ENCODE assay signal across 8 cellular contexts in the genomic region with DNA sequence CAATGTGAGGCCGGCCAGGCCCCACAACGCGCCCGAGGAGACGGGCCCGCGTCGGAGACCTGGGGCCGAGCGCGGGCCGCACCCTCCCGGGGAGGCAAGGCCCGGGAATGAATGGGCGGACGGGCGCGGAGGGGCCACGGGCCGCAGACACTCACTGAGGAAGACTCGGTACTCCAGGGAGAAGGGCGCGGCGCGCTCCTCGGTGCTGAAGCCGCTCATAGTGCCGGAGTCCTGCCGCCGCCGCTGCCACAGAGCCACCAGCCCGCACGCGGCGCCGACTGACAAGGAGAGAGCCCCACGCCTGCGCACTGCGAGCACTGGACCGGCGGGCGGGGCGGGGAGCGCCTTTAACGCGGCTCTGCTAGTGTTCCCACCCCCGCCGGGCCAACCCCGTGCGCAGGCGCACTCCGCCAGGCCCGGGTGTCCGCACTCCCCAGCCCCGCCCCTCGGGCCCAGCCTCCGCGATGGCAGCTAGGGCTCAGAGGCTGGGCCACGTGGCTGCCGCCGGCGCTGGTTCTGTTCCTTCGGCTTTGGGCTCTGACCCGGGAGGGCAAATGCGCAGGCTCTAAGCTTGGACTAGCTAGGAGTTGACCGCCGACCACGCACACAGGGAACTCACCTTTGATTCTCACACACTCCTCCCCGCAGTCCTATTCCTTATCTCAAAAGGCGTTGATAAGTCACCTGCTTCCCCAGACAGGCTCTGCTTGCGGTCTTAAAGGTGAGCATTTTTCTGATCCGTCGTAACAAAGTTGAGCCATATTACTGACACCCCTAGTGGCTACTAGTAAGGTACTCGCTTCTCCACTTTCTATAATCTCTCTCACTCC. TPM values are rescaled to one million over a fixed set of nuclear protein-coding genes. Genes with fewer than 3 reads are reported as not detected.
DNase-seq lines count a peak whose midpoint lies in the region; ATAC-seq and TF ChIP-seq lines count a peak whose summit lies in the region.

A gene (minus strand): TSS at position 321 of the 830 bp plus-strand sequence. CDS start 102 bp downstream, at position 219.

- peaks cover 11% of the 10 kb centered on the region for H3K9me3 ChIP-seq in BLaER1

- peaks cover 29% of the 10 kb centered on the region for H3K4me1 Mint-ChIP-seq in activated CD4-positive, alpha-beta T cell treated with anti-CD3 and anti-CD28 coated beads, Interleukin-2, amount 10 ng/mL, durations not matched to agents 24 days and 14 days

- peak; percentile 84 for ATAC-seq in HG03460 (IDR thresholded peaks at IDR 0.05; ENCODE audit: unreplicated experiment)

- peaks cover 44% of the 10 kb centered on the region for H4K20me1 ChIP-seq in BLaER1

- H3K9ac ChIP-seq in BLaER1, result peak within 1 kb of the TSS; percentile 93

- peaks cover 30% of the 10 kb centered on the region for H3K36me3 Mint-ChIP-seq in activated CD4-positive, alpha-beta T cell treated with anti-CD3 and anti-CD28 coated beads, Interleukin-2, amount 10 ng/mL, durations not matched to agents 24 days and 14 days (ENCODE audit: low read depth)

- H3K4me3 ChIP-seq in BLaER1, result peak within 1 kb of the TSS; percentile 88
- peak within 1 kb of the TSS; percentile 87 for H3K4me3 ChIP-seq in coronary artery

- H3K27me3 ChIP-seq in BLaER1, result no peaks in the 10 kb centered on the region

- no peaks in the 10 kb centered on the region for H3K27me3 Mint-ChIP-seq in activated CD4-positive, alpha-beta T cell treated with anti-CD3 and anti-CD28 coated beads, Interleukin-2, amount 10 ng/mL, durations not matched to agents 24 days and 14 days

- no peak for TF ChIP-seq CTCF in coronary artery (IDR thresholded peaks at IDR 0.05)

- intact Hi-C loops in activated CD4-positive, alpha-beta T cell treated with anti-CD3 and anti-CD28 coated beads, Interleukin-2, amount 10 ng/mL, durations not matched to agents 24 days and 14 days (cut with micrococcal nuclease), result loop anchor here (1.0 to 2.0 kb wide), 5 partner anchors 12 to 171 kb away; a partner anchor contains a TSS

- peaks cover 23% of the 10 kb centered on the region for H3K4me1 ChIP-seq in BLaER1

- peaks cover 25% of the 10 kb centered on the region for H3K36me3 ChIP-seq in BLaER1

- no peaks in the 10 kb centered on the region for H3K9me3 Mint-ChIP-seq in activated CD4-positive, alpha-beta T cell treated with anti-CD3 and anti-CD28 coated beads, Interleukin-2, amount 10 ng/mL, durations not matched to agents 24 days and 14 days

- peak within 1 kb of the TSS; percentile 94 for H3K4me2 ChIP-seq in BLaER1

- H3K4me3 Mint-ChIP-seq in activated CD4-positive, alpha-beta T cell treated with anti-CD3 and anti-CD28 coated beads, Interleukin-2, amount 10 ng/mL, durations not matched to agents 24 days and 14 days, result peak within 1 kb of the TSS; percentile 84

- H3K27ac ChIP-seq in BLaER1, result peak within 1 kb of the TSS; percentile 89
- H3K27ac ChIP-seq in coronary artery, result peak within 1 kb of the TSS; percentile 45 to 85

- peak within 1 kb of the TSS; percentile 96 for H3K27ac Mint-ChIP-seq in activated CD4-positive, alpha-beta T cell treated with anti-CD3 and anti-CD28 coated beads, Interleukin-2, amount 10 ng/mL, durations not matched to agents 24 days and 14 days

- DNase-seq in GM19240 (ENCODE audit: insufficient read length, low spot score), result peak; percentile 99
- peak; percentile 86 to 96 for DNase-seq in NCI-H526 (lab: John Stamatoyannopoulos, UW)
- peak; percentile 100 for DNase-seq in activated CD4-positive, alpha-beta T cell treated with anti-CD3 and anti-CD28 coated beads, Interleukin-2, amount 10 ng/mL, durations not matched to agents 24 days and 14 days
- DNase-seq in coronary artery (ENCODE audit: low spot score), result peak; percentile 97
- peak; percentile 99 for DNase-seq in left kidney (ENCODE audit: low read depth, low spot score)
- peak; percentile 99 to 100 for DNase-seq in stimulated activated CD4-positive, alpha-beta T cell treated with anti-CD3 and anti-CD28 coated beads, Interleukin-2, amount 100 ng/mL, for 24 hours

RNA-seq across cellular contexts. Expression of the gene that starts here (rescaled TPM):
- 413 and 424 TPM in 2 replicates for total RNA-seq in activated CD4-positive, alpha-beta T cell treated with anti-CD3 and anti-CD28 coated beads, Interleukin-2, amount 10 ng/mL, durations not matched to agents 24 days and 14 days

Comparison
In these comparisons a context has a peak if more than half of its experiments do, and no peak if none do; other contexts are left out.
1. Peak in every context shown above with its lines: DNase-seq, ATAC-seq, H3K4me3 ChIP-seq and H3K27ac ChIP-seq.